ENCODE assay signal across 8 cellular contexts in the genomic region with DNA sequence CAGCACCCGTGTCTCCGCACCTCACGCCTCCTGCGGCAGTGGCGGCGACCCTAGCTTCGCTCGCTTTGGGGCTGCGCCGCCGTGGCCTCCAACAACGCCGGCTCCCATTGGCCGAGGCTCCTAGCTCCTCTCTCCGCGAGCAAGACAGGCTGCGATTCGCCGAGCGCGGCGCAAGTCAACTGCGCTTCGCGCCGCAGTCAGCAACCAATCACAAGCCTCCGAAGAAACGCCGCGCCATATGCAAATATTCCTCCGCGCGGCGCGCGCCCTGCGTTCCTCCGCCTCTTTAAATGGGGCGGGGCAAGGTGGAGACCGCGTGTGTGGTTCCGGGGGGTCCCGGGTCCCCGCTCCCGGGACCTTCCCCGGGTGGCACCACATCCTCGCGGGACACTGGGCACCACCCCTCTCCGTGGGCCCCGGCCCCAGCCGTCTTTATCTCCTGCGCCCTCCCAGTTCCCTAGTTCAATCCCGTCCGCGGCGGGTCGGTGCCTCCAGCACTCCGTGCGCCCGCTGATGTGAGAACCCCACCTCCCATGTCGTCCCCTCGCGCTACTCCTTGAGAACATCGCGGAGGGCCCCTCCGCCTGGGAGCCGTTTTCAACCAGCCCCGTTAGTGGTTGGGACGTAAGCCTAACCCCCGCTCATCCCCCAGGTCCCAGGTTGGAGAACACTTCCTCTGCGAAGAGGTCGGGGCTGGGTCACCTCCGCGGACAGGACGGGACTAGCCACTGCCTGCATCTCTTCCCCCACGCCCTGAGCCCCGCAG. TPM values are rescaled to one million over a fixed set of nuclear protein-coding genes. Genes with fewer than 3 reads are reported as not detected.
DNase-seq lines count a peak whose midpoint lies in the region; ATAC-seq and TF ChIP-seq lines count a peak whose summit lies in the region.

A gene with protein sequence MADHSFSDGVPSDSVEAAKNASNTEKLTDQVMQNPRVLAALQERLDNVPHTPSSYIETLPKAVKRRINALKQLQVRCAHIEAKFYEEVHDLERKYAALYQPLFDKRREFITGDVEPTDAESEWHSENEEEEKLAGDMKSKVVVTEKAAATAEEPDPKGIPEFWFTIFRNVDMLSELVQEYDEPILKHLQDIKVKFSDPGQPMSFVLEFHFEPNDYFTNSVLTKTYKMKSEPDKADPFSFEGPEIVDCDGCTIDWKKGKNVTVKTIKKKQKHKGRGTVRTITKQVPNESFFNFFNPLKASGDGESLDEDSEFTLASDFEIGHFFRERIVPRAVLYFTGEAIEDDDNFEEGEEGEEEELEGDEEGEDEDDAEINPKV (minus strand): TSS at position 96 of the 766 bp plus-strand sequence. CDS start 13,109 bp downstream, outside the sequence.

- in situ Hi-C loops in KBM-7 (cut with MboI; ENCODE audit: low pct_unique_long_range_greater_than_20kb, low sequenced_read_pairs): no loop called here

- DNase-seq in DMS153 treated with DMSO at 0.1 percent for 48 hours (lab: John Stamatoyannopoulos, UW; ENCODE audit: unreplicated experiment) (peak; percentile 90), KBM-7 (peak; percentile 97)
- peak; percentile 97 for DNase-seq in activated T-cell treated with anti-CD3 and anti-CD28 coated beads, Interleukin-2, amount 50 U/mL, for 24 hours
- peak; percentile 85 for DNase-seq in stimulated activated CD8-positive, alpha-beta memory T cell treated with anti-CD3 and anti-CD28 coated beads, Interleukin-7, amount 100 ng/mL, for 24 hours (ENCODE audit: low read depth)

- H3K9ac ChIP-seq in muscle layer of colon (ENCODE audit: low read length): peak within 1 kb of the TSS; percentile 85

- peaks cover 3 to 7% of the 10 kb centered on the region in 2 donors for H3K4me1 ChIP-seq in esophagus (ENCODE audit: control insufficient read depth in 2 of 2, insufficient read depth in 2 of 2, low read length in 1 of 2)
- peaks cover 44% of the 10 kb centered on the region for H3K4me1 ChIP-seq in muscle layer of colon (ENCODE audit: insufficient read depth, low read length)

- H3K27me3 ChIP-seq in esophagus (ENCODE audit: control insufficient read depth in 1 of 2, insufficient read depth in 2 of 2, low read length in 2 of 2) (no peaks in the 10 kb centered on the region), muscle layer of colon (ENCODE audit: control insufficient read depth in 1 of 2, insufficient read depth in 2 of 2, low read length in 2 of 2) (no peaks in the 10 kb centered on the region)

- H3K4me1 Mint-ChIP-seq in activated T-cell treated with anti-CD3 and anti-CD28 coated beads, Interleukin-2, amount 50 U/mL, for 24 hours (ENCODE audit: low read depth): peaks cover 29% of the 10 kb centered on the region

- H3K9me3 ChIP-seq in esophagus (ENCODE audit: control insufficient read depth in 2 of 2, insufficient read depth in 1 of 2, low read depth in 1 of 2, low read length in 1 of 2) (no peaks in the 10 kb centered on the region), muscle layer of colon (ENCODE audit: low read length) (no peaks in the 10 kb centered on the region)

- peak; percentile 80 for ATAC-seq in GM21717 (IDR thresholded peaks at IDR 0.05; ENCODE audit: unreplicated experiment)

- H3K27ac Mint-ChIP-seq in activated T-cell treated with anti-CD3 and anti-CD28 coated beads, Interleukin-2, amount 50 U/mL, for 24 hours: peak within 1 kb of the TSS; percentile 99

- H3K4me3 Mint-ChIP-seq in activated T-cell treated with anti-CD3 and anti-CD28 coated beads, Interleukin-2, amount 50 U/mL, for 24 hours: peak within 1 kb of the TSS; percentile 98

- H3K36me3 ChIP-seq in esophagus (ENCODE audit: control insufficient read depth in 2 of 2, insufficient read depth in 2 of 2, low read length in 1 of 2) (no peaks in the 10 kb centered on the region), muscle layer of colon (ENCODE audit: insufficient read depth, low read length) (no peaks in the 10 kb centered on the region)

- H3K36me3 Mint-ChIP-seq in activated T-cell treated with anti-CD3 and anti-CD28 coated beads, Interleukin-2, amount 50 U/mL, for 24 hours (ENCODE audit: low read depth): peaks cover 53% of the 10 kb centered on the region

- H3K9me3 Mint-ChIP-seq in activated T-cell treated with anti-CD3 and anti-CD28 coated beads, Interleukin-2, amount 50 U/mL, for 24 hours: no peaks in the 10 kb centered on the region

- peak within 1 kb of the TSS; percentile 67 for H3K4me3 ChIP-seq in esophagus (ENCODE audit: low read depth in 1 of 2, low read length in 2 of 2)
- peak within 1 kb of the TSS; percentile 75 to 87 for H3K4me3 ChIP-seq in muscle layer of colon (ENCODE audit: low read depth in 1 of 2, low read length in 2 of 2)

- 0% methylated on average over 77 of the region's 77 CpGs for WGBS in esophagus, 2 donors

- H3K27me3 Mint-ChIP-seq in activated T-cell treated with anti-CD3 and anti-CD28 coated beads, Interleukin-2, amount 50 U/mL, for 24 hours: no peaks in the 10 kb centered on the region

- H3K27ac ChIP-seq in esophagus (ENCODE audit: low read depth in 2 of 2, low read length in 1 of 2) (peak within 1 kb of the TSS; percentile 96 to 99), muscle layer of colon (ENCODE audit: low read depth, low read length) (peak within 1 kb of the TSS; percentile 89)

TF ChIP-seq in PFSK-1, 5 proteins besides CTCF, POLR2A, EP300 and RAD21:
- TF ChIP-seq, protein P1, sequence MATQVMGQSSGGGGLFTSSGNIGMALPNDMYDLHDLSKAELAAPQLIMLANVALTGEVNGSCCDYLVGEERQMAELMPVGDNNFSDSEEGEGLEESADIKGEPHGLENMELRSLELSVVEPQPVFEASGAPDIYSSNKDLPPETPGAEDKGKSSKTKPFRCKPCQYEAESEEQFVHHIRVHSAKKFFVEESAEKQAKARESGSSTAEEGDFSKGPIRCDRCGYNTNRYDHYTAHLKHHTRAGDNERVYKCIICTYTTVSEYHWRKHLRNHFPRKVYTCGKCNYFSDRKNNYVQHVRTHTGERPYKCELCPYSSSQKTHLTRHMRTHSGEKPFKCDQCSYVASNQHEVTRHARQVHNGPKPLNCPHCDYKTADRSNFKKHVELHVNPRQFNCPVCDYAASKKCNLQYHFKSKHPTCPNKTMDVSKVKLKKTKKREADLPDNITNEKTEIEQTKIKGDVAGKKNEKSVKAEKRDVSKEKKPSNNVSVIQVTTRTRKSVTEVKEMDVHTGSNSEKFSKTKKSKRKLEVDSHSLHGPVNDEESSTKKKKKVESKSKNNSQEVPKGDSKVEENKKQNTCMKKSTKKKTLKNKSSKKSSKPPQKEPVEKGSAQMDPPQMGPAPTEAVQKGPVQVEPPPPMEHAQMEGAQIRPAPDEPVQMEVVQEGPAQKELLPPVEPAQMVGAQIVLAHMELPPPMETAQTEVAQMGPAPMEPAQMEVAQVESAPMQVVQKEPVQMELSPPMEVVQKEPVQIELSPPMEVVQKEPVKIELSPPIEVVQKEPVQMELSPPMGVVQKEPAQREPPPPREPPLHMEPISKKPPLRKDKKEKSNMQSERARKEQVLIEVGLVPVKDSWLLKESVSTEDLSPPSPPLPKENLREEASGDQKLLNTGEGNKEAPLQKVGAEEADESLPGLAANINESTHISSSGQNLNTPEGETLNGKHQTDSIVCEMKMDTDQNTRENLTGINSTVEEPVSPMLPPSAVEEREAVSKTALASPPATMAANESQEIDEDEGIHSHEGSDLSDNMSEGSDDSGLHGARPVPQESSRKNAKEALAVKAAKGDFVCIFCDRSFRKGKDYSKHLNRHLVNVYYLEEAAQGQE (IDR thresholded peaks at IDR 0.05; ENCODE audit: insufficient read depth in 1 of 2, low read depth in 2 of 2, low read length in 2 of 2): 0 out of 4 replicates have a peak, but pooled peaks of 1 of the 2 experiments have one; percentile 1
- peak; percentile 81 for TF ChIP-seq POLR2AphosphoS5 (IDR thresholded peaks at IDR 0.05; ENCODE audit: low read depth, low read length)
- TF ChIP-seq TAF1 (IDR thresholded peaks at IDR 0.05; ENCODE audit: borderline replicate concordance, insufficient read depth, low read length): peak; percentile 53; the same call in 1 of the 2 replicates
- peak; percentile 4 for TF ChIP-seq FOXP2 (optimal IDR thresholded peaks at IDR 0.05; ENCODE audit: borderline replicate concordance, extremely low read depth, extremely low read length, insufficient read depth)
- TF ChIP-seq SIN3A (IDR thresholded peaks at IDR 0.05; ENCODE audit: borderline replicate concordance, insufficient read depth, low read length): peak; percentile 72; the same call in 1 of the 2 replicates

RNA-seq across cellular contexts. Expression of the gene that starts here (rescaled TPM):
- polyA plus RNA-seq in PFSK-1 (2012; ENCODE audit: insufficient read length, low read depth): 62.4 TPM
- 10 to 100 TPM; 66.0 to 68.6 TPM for polyA plus RNA-seq in esophagus

Comparison
In these comparisons a context has a peak if more than half of its experiments do, and no peak if none do; other contexts are left out.
1. Peak in every context shown above with its lines: DNase-seq, ATAC-seq, H3K4me3 ChIP-seq and H3K27ac ChIP-seq.